In the genomic region with DNA sequence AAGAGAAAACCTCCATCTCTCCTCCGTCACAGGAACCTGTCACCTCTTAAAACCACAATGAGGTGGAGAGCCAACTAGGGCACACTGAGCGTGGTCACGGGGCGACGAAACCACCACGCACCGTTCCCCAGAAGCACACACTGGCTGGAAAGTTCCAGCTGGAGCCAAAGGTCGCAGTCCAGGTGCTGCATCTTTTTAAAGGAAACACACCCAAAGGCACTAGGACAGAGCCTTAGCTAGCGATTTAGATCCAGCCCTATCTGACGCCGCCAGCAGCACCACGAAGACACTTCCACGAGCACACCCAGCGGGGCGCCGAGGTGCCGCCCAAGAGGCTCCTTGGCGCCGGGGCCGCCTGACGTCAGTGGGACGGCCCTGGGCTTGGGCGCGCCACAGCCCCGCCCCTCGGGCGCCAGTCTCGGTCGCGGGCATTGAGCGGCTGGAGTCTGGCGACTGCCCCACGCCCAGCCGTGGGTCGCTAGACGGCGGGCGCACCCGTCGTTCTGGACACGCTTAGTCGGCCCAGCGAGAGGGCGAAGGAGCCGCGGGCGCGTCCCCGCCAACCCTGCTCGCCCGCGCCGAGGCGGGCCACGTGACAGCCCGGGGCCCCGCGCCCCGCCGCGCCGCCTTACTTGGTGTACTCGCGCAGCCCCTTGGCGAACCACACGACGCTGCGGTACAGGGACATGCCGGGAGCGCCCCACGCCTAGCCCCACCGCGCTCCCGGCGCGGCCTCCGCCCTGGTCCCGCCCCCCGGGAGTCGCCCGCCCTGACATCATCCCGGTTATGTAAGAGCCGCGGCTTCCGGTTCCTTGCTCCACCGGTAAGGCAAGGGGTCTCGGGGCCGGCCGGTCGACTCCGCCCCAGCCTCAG, we compare ENCODE assay signal across 1 cellular context.
A peak's percentile ranks its signal among the peaks of the same experiment; 100 is the strongest.
TF ChIP-seq lines count a peak whose summit lies in the region.

A gene with protein sequence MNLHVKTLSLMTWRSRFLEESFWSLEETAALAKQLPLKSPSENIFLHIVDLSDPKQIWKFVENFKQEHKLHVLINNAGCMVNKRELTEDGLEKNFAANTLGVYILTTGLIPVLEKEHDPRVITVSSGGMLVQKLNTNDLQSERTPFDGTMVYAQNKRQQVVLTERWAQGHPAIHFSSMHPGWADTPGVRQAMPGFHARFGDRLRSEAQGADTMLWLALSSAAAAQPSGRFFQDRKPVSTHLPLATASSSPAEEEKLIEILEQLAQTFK (minus strand): TSS at position 742 of the 873 bp plus-strand sequence. CDS start 4,504 bp downstream, outside the sequence.

TF ChIP-seq in HEK293, 187 proteins besides CTCF, POLR2A, EP300 and RAD21 (continued from another document and continues in another):
- TF ChIP-seq ZNF362 (tag by site-specific recombination; IDR thresholded peaks at IDR 0.05) = no peak
- TF ChIP-seq PRDM1 (tag by site-specific recombination; IDR thresholded peaks at IDR 0.05) = no peak
- TF ChIP-seq, protein P1, sequence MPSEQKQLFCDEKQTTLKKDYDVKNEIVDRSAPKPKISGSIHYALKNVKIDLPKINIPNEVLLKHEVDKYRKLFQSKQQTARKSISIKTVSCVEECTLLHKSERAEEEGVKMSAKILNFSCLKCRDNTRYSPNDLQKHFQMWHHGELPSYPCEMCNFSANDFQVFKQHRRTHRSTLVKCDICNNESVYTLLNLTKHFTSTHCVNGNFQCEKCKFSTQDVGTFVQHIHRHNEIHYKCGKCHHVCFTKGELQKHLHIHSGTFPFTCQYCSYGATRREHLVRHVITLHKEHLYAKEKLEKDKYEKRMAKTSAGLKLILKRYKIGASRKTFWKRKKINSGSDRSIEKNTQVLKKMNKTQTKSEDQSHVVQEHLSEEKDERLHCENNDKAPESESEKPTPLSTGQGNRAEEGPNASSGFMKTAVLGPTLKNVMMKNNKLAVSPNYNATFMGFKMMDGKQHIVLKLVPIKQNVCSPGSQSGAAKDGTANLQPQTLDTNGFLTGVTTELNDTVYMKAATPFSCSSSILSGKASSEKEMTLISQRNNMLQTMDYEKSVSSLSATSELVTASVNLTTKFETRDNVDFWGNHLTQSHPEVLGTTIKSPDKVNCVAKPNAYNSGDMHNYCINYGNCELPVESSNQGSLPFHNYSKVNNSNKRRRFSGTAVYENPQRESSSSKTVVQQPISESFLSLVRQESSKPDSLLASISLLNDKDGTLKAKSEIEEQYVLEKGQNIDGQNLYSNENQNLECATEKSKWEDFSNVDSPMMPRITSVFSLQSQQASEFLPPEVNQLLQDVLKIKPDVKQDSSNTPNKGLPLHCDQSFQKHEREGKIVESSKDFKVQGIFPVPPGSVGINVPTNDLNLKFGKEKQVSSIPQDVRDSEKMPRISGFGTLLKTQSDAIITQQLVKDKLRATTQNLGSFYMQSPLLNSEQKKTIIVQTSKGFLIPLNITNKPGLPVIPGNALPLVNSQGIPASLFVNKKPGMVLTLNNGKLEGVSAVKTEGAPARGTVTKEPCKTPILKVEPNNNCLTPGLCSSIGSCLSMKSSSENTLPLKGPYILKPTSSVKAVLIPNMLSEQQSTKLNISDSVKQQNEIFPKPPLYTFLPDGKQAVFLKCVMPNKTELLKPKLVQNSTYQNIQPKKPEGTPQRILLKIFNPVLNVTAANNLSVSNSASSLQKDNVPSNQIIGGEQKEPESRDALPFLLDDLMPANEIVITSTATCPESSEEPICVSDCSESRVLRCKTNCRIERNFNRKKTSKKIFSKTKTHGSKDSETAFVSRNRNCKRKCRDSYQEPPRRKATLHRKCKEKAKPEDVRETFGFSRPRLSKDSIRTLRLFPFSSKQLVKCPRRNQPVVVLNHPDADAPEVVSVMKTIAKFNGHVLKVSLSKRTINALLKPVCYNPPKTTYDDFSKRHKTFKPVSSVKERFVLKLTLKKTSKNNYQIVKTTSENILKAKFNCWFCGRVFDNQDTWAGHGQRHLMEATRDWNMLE (tag by site-specific recombination; conservative IDR thresholded peaks at IDR 0.05; ENCODE audit: low read depth) = no peak
- TF ChIP-seq, protein P2, sequence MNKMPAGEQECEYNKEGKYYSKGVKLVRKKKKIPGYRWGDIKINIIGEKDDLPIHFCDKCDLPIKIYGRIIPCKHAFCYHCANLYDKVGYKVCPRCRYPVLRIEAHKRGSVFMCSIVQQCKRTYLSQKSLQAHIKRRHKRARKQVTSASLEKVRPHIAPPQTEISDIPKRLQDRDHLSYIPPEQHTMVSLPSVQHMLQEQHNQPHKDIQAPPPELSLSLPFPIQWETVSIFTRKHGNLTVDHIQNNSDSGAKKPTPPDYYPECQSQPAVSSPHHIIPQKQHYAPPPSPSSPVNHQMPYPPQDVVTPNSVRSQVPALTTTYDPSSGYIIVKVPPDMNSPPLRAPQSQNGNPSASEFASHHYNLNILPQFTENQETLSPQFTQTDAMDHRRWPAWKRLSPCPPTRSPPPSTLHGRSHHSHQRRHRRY (tag by site-specific recombination; IDR thresholded peaks at IDR 0.05) = no peak
- TF ChIP-seq ZNF426 (tag by site-specific recombination; IDR thresholded peaks at IDR 0.05) = no peak
- no peak for TF ChIP-seq ZNF169 (tag by site-specific recombination; IDR thresholded peaks at IDR 0.05)
- peak; percentile 93 for TF ChIP-seq ZNF629 (tag by site-specific recombination; IDR thresholded peaks at IDR 0.05)
- TF ChIP-seq ZBTB48 (tag by site-specific recombination; IDR thresholded peaks at IDR 0.05) = no peak
- TF ChIP-seq ZNF521 (tag by site-specific recombination; IDR thresholded peaks at IDR 0.05) = no peak
- peak; percentile 70 for TF ChIP-seq ZNF341 (tag by site-specific recombination; IDR thresholded peaks at IDR 0.05; ENCODE audit: low read depth)
- peak; percentile 89 for TF ChIP-seq ZBTB26 (tag by site-specific recombination; optimal IDR thresholded peaks at IDR 0.05)
- TF ChIP-seq ZNF174 (tag by site-specific recombination; IDR thresholded peaks at IDR 0.05) = no peak
- no peak for TF ChIP-seq ZNF24 (tag by site-specific recombination; IDR thresholded peaks at IDR 0.05)
- TF ChIP-seq ZNF302 (tag by site-specific recombination; IDR thresholded peaks at IDR 0.05; ENCODE audit: low read depth) = no peak
- no peak for TF ChIP-seq ZNF133 (tag by site-specific recombination; IDR thresholded peaks at IDR 0.05)
- TF ChIP-seq ZNF266 (tag by site-specific recombination; IDR thresholded peaks at IDR 0.05; ENCODE audit: low read depth) = no peak
- TF ChIP-seq, protein P3, sequence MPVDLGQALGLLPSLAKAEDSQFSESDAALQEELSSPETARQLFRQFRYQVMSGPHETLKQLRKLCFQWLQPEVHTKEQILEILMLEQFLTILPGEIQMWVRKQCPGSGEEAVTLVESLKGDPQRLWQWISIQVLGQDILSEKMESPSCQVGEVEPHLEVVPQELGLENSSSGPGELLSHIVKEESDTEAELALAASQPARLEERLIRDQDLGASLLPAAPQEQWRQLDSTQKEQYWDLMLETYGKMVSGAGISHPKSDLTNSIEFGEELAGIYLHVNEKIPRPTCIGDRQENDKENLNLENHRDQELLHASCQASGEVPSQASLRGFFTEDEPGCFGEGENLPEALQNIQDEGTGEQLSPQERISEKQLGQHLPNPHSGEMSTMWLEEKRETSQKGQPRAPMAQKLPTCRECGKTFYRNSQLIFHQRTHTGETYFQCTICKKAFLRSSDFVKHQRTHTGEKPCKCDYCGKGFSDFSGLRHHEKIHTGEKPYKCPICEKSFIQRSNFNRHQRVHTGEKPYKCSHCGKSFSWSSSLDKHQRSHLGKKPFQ (tag by site-specific recombination; IDR thresholded peaks at IDR 0.05) = no peak
- no peak for TF ChIP-seq ZNF223 (tag by site-specific recombination; IDR thresholded peaks at IDR 0.05)
- no peak for TF ChIP-seq ZNF621 (tag by site-specific recombination; IDR thresholded peaks at IDR 0.05)
- no peak for TF ChIP-seq YY1 (tag by site-specific recombination; IDR thresholded peaks at IDR 0.05)
- no peak for TF ChIP-seq ZNF843 (tag by site-specific recombination; IDR thresholded peaks at IDR 0.05)
- TF ChIP-seq ZBTB1 (tag by site-specific recombination; IDR thresholded peaks at IDR 0.05) = no peak
- no peak for TF ChIP-seq ZNF514 (tag by site-specific recombination; IDR thresholded peaks at IDR 0.05)
- TF ChIP-seq ZNF639 (tag by site-specific recombination; IDR thresholded peaks at IDR 0.05) = no peak
- TF ChIP-seq ATF2 (tag by site-specific recombination; IDR thresholded peaks at IDR 0.05; ENCODE audit: low read depth) = peak; percentile 54; the same call in 1 of the 2 replicates
- TF ChIP-seq ZNF830 (tag by site-specific recombination; IDR thresholded peaks at IDR 0.05; ENCODE audit: low read depth) = no peak
- TF ChIP-seq ZNF350 (tag by site-specific recombination; IDR thresholded peaks at IDR 0.05) = no peak
- no peak for TF ChIP-seq ZNF610 (tag by site-specific recombination; IDR thresholded peaks at IDR 0.05; ENCODE audit: borderline replicate concordance)
- no peak for TF ChIP-seq ZNF626 (tag by site-specific recombination; IDR thresholded peaks at IDR 0.05)
- peak; percentile 64 for TF ChIP-seq ZBTB21 (tag by site-specific recombination; IDR thresholded peaks at IDR 0.05)
- no peak for TF ChIP-seq ZNF488 (tag by site-specific recombination; IDR thresholded peaks at IDR 0.05)
- no peak for TF ChIP-seq BCL11B (tag by site-specific recombination; IDR thresholded peaks at IDR 0.05; ENCODE audit: low read depth)
- TF ChIP-seq KLF9 (tag by site-specific recombination; IDR thresholded peaks at IDR 0.05; ENCODE audit: low read depth) = peak; percentile 75; the same call in 1 of the 2 replicates
- peak; percentile 52 for TF ChIP-seq ZFHX2 (tag by site-specific recombination; conservative IDR thresholded peaks at IDR 0.05)
- no peak for TF ChIP-seq ZNF248 (tag by site-specific recombination; IDR thresholded peaks at IDR 0.05)
- TF ChIP-seq RBAK (tag by site-specific recombination; IDR thresholded peaks at IDR 0.05) = no peak
- TF ChIP-seq ZNF433 (tag by site-specific recombination; IDR thresholded peaks at IDR 0.05; ENCODE audit: low read depth) = no peak
- TF ChIP-seq ZNF560 (tag by site-specific recombination; IDR thresholded peaks at IDR 0.05; ENCODE audit: borderline replicate concordance) = no peak
- no peak for TF ChIP-seq ZSCAN16 (tag by site-specific recombination; IDR thresholded peaks at IDR 0.05)
- no peak for TF ChIP-seq ZNF146 (tag by site-specific recombination; IDR thresholded peaks at IDR 0.05)
- no peak for TF ChIP-seq ZNF791 (tag by site-specific recombination; IDR thresholded peaks at IDR 0.05)
- TF ChIP-seq ZNF157 (tag by site-specific recombination; IDR thresholded peaks at IDR 0.05) = no peak
- no peak for TF ChIP-seq MYNN (tag by site-specific recombination; IDR thresholded peaks at IDR 0.05; ENCODE audit: borderline replicate concordance)
- TF ChIP-seq EGR2 (tag by site-specific recombination; IDR thresholded peaks at IDR 0.05; ENCODE audit: low read depth) = peak; percentile 35; the same call in 1 of the 2 replicates
- peak; percentile 50; the same call in 1 of the 2 replicates for TF ChIP-seq ZBTB20 (tag by site-specific recombination; IDR thresholded peaks at IDR 0.05)
- TF ChIP-seq, protein P4, sequence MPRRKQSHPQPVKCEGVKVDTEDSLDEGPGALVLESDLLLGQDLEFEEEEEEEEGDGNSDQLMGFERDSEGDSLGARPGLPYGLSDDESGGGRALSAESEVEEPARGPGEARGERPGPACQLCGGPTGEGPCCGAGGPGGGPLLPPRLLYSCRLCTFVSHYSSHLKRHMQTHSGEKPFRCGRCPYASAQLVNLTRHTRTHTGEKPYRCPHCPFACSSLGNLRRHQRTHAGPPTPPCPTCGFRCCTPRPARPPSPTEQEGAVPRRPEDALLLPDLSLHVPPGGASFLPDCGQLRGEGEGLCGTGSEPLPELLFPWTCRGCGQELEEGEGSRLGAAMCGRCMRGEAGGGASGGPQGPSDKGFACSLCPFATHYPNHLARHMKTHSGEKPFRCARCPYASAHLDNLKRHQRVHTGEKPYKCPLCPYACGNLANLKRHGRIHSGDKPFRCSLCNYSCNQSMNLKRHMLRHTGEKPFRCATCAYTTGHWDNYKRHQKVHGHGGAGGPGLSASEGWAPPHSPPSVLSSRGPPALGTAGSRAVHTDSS (tag by site-specific recombination; IDR thresholded peaks at IDR 0.05) = no peak
